In genomic region chr2:104654813-104655212, GRCh38 we compare ENCODE assay signal across 15 cellular contexts.
"Had no signal": no experiment of that assay in that cellular context is flagged by ENCODE, and none has a peak within 500 bp of the region (broad histone marks: within the 10 kb centered on the region; RNA-seq: fewer than 3 reads in every experiment).

No MANE protein-coding gene starts in this region.

- H3K9me3 Mint-ChIP-seq: activated CD4-positive, alpha-beta memory T cell treated with anti-CD3 and anti-CD28 coated beads for 36 hours; activated naive CD8-positive, alpha-beta T cell treated with anti-CD3 and anti-CD28 coated beads, Interleukin-2, amount 10 ng/mL, durations not matched to agents 7 days and 5 days had no signal

- H3K27me3 ChIP-seq: ascending aorta had no signal

- H3K27ac Mint-ChIP-seq: activated CD4-positive, alpha-beta memory T cell treated with anti-CD3 and anti-CD28 coated beads for 36 hours; activated naive CD8-positive, alpha-beta T cell treated with anti-CD3 and anti-CD28 coated beads, Interleukin-2, amount 10 ng/mL, durations not matched to agents 7 days and 5 days; memory B cell; natural killer cell treated with Interleukin-12 subunit alpha and Interleukin-12 subunit beta and Interleukin-15 and Interleukin-18, amount 100 ng/mL, for 72 hours had no signal

- H3K36me3 ChIP-seq: ascending aorta, cardiac muscle cell had no signal

- ATAC-seq: activated T-cell treated with anti-CD3 and anti-CD28 coated beads, Interleukin-2, amount 50 U/mL, for 4 hours; natural killer cell treated with Interleukin-12 subunit alpha and Interleukin-12 subunit beta and Interleukin-15 and Interleukin-18, amount 100 ng/mL, for 72 hours; stimulated activated naive CD8-positive, alpha-beta T cell treated with anti-CD3 and anti-CD28 coated beads, Interleukin-15, Interleukin-2, amounts not matched to agents 100 U/mL and 50 U/mL, for 24 hours had no signal

- DNase-seq: activated CD4-positive, alpha-beta memory T cell treated with anti-CD3 and anti-CD28 coated beads for 36 hours; activated effector memory CD4-positive, alpha-beta T cell treated with anti-CD3 and anti-CD28 coated beads, Interleukin-2, amount 50 U/mL, for 16 hours; activated naive CD8-positive, alpha-beta T cell treated with anti-CD3 and anti-CD28 coated beads, Interleukin-2, amount 10 ng/mL, durations not matched to agents 7 days and 5 days; activated T-cell treated with anti-CD3 and anti-CD28 coated beads, Interleukin-2, amount 50 U/mL, for 4 hours; hippocampal formation; kidney glomerular epithelial cell; psoas muscle; stimulated activated CD4-positive, alpha-beta T cell treated with anti-CD3 and anti-CD28 coated beads, Interleukin-2, amount 100 ng/mL, for 48 hours; stimulated activated naive CD8-positive, alpha-beta T cell treated with anti-CD3 and anti-CD28 coated beads, Interleukin-15, Interleukin-2, amounts not matched to agents 100 U/mL and 50 U/mL, for 24 hours; T-helper 1 cell had no signal

- H3K4me3 ChIP-seq: ascending aorta, cardiac muscle cell, psoas muscle had no signal

- H3K27ac ChIP-seq: ascending aorta, cardiac muscle cell, psoas muscle, VCaP had no signal

- H3K4me3 Mint-ChIP-seq: activated CD4-positive, alpha-beta memory T cell treated with anti-CD3 and anti-CD28 coated beads for 36 hours; activated naive CD8-positive, alpha-beta T cell treated with anti-CD3 and anti-CD28 coated beads, Interleukin-2, amount 10 ng/mL, durations not matched to agents 7 days and 5 days; activated T-cell treated with anti-CD3 and anti-CD28 coated beads, Interleukin-2, amount 50 U/mL, for 4 hours; memory B cell; natural killer cell treated with Interleukin-12 subunit alpha and Interleukin-12 subunit beta and Interleukin-15 and Interleukin-18, amount 100 ng/mL, for 72 hours had no signal

- H3K36me3 Mint-ChIP-seq: activated CD4-positive, alpha-beta memory T cell treated with anti-CD3 and anti-CD28 coated beads for 36 hours; activated naive CD8-positive, alpha-beta T cell treated with anti-CD3 and anti-CD28 coated beads, Interleukin-2, amount 10 ng/mL, durations not matched to agents 7 days and 5 days; memory B cell; natural killer cell treated with Interleukin-12 subunit alpha and Interleukin-12 subunit beta and Interleukin-15 and Interleukin-18, amount 100 ng/mL, for 72 hours had no signal

- H3K4me1 ChIP-seq: ascending aorta had no signal

- H3K9me3 ChIP-seq: ascending aorta, psoas muscle had no signal
